In genomic region chr10:87342249-87342703, GRCh38 we compare ENCODE assay signal across 8 cellular contexts. TPM values are rescaled to one million over a fixed set of nuclear protein-coding genes. Genes with fewer than 3 reads are reported as not detected.
DNase-seq lines count a peak whose midpoint lies in the region; TF ChIP-seq lines count a peak whose summit lies in the region.
"Not testable (repeated sequence)": the region's sequence is repeated elsewhere in the genome, so short reads cannot be mapped to it uniquely, and the experiment has no call there.

No MANE protein-coding gene starts in this region.

- H3F3A ChIP-seq in neural cell (ENCODE audit: insufficient read depth, low read length, poor library complexity, severe bottlenecking): not testable (repeated sequence)

- peak overlapping the region; percentile 63 for H3K4me3 ChIP-seq in fibroblast of villous mesenchyme (ENCODE audit: low read depth, low read length)
- H3K4me3 ChIP-seq in neural cell (ENCODE audit: low read length): peak overlapping the region; percentile 60

- H3K4me1 ChIP-seq in ES-I3 (ENCODE audit: insufficient read depth, low read length): not testable (repeated sequence)

- not testable (repeated sequence) for H2AFZ ChIP-seq in neural cell (ENCODE audit: low read depth, low read length)

- H3K27ac ChIP-seq in neural cell (ENCODE audit: low read length): peak overlapping the region; percentile 68

- H3K9me3 ChIP-seq in ES-I3 (ENCODE audit: control insufficient read depth, insufficient read depth, low read length); neural cell (ENCODE audit: low read length): not testable (repeated sequence)

- H3K4me2 ChIP-seq in neural cell (ENCODE audit: low read length): not testable (repeated sequence)

- peak; percentile 88 for DNase-seq in HCEC 1CT
- DNase-seq in M059J (ENCODE audit: low read depth): peak; percentile 91
- DNase-seq in SIG-M5 (lab: John Stamatoyannopoulos, UW): peak; percentile 7
- peak; percentile 64 for DNase-seq in activated gamma-delta T cell (lab: John Stamatoyannopoulos, UW)
- DNase-seq in fibroblast of villous mesenchyme (ENCODE audit: low read depth): peak; percentile 92
- DNase-seq in stimulated activated naive CD4-positive, alpha-beta T cell treated with Interleukin-2 at 50 U/mL for 16 hours (lab: John Stamatoyannopoulos, UW): peak; percentile 76

- H4K20me1 ChIP-seq in neural cell (ENCODE audit: insufficient read depth): not testable (repeated sequence)

- H3K79me2 ChIP-seq in neural cell (replicated peaks; ENCODE audit: insufficient read depth, low read length): not testable (repeated sequence)

- H3K36me3 ChIP-seq in ES-I3 (ENCODE audit: insufficient read depth, low read length); neural cell (ENCODE audit: insufficient read depth, low read length): not testable (repeated sequence)

- H3K9me2 ChIP-seq in neural cell (ENCODE audit: insufficient read depth, low read length): not testable (repeated sequence)

- TF ChIP-seq EP300 in neural cell (conservative IDR thresholded peaks at IDR 0.05; ENCODE audit: poor library complexity, severe bottlenecking): not testable (repeated sequence)

- H3K27me3 ChIP-seq in neural cell (ENCODE audit: insufficient read depth, low read depth, low read length): not testable (repeated sequence)

- H3K9ac ChIP-seq in ES-I3 (ENCODE audit: low read depth, low read length) (peak overlapping the region; percentile 55; the same call in 1 of the 2 replicates), neural cell (ENCODE audit: low read length) (peak overlapping the region; percentile 72)

- TF ChIP-seq RAD21 in neural cell (conservative IDR thresholded peaks at IDR 0.05): not testable (repeated sequence)

- not testable (repeated sequence) for TF ChIP-seq CTCF in fibroblast of villous mesenchyme (IDR thresholded peaks at IDR 0.05; ENCODE audit: insufficient read depth, low read depth, low read length); neural cell (IDR thresholded peaks at IDR 0.05; ENCODE audit: poor library complexity, severe bottlenecking)

RNA-seq across cellular contexts. Expression of gene NUTM2D, which starts 15.3 kb away (rescaled TPM):
- total RNA-seq in M059J (2014; rRNA removed; shearing (Covaris generic)): 0.59 and 3.2 TPM in 2 replicates
- total RNA-seq in fibroblast of villous mesenchyme: 0.43 and 0.97 TPM in 2 replicates
- 8.2 and 8.3 TPM in 2 replicates for polyA plus RNA-seq in neural cell
- 12.4 and 13.9 TPM in 2 replicates for polyA minus RNA-seq in neural cell

Comparison
In these comparisons a context has a peak if more than half of its experiments do, and no peak if none do; other contexts are left out.
1. Peak in every context shown above with its lines: DNase-seq, H3K4me3 ChIP-seq and H3K27ac ChIP-seq.
2. DNase-seq: peak in every context shown above with its lines; median percentile 92 in fibroblast of villous mesenchyme; 91 in M059J; 88 in HCEC 1CT; 76 in stimulated activated naive CD4-positive, alpha-beta T cell treated with Interleukin-2 at 50 U/mL for 16 hours; 64 in activated gamma-delta T cell; 7 in SIG-M5.